8 cellular contexts compared by ENCODE assay signal in the genomic region with DNA sequence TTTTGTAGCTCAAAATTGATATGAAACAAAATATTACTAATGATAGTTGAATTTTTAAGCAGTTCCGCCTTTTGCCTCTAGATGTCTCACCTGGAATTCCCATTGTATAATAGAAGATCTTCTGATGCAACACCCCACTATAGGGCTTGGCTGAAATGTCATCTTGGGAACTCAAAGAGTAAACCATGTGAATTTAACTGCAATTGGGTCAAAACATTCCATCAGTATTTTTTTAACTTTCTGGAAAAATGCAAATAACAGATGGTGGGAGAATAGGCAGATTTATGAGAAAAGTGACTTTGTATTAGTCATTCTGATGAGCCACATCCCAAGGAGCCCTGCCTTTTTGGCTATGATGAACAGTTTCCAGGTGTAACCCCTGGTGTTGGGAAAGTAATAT.
DNase-seq lines count a peak whose midpoint lies in the region; ATAC-seq and TF ChIP-seq lines count a peak whose summit lies in the region.
"Had no signal": no experiment of that assay in that cellular context is flagged by ENCODE, and none has a peak within 500 bp of the region (broad histone marks: within the 10 kb centered on the region; RNA-seq: fewer than 3 reads in every experiment).

No MANE protein-coding gene starts in this region.

- no peak overlapping the region for H3K9ac ChIP-seq in Karpas-422 (ENCODE audit: low read length)

- H3K27ac ChIP-seq in Karpas-422 (ENCODE audit: low read length) (no peak overlapping the region), gastroesophageal sphincter (no peak overlapping the region)

- H3K9me3 ChIP-seq in Karpas-422 (ENCODE audit: low read length), result no peaks in the 10 kb centered on the region
- no peaks in the 10 kb centered on the region for H3K9me3 ChIP-seq in gastroesophageal sphincter

- H3K27me3 ChIP-seq in GM06990 (replicated peaks; ENCODE audit: control insufficient read depth, insufficient read depth, low read length), result no peaks in the 10 kb centered on the region
- H3K27me3 ChIP-seq in Karpas-422 (ENCODE audit: low read length), result no peaks in the 10 kb centered on the region
- H3K27me3 ChIP-seq in gastroesophageal sphincter, result no peaks in the 10 kb centered on the region

- ATAC-seq in GM21576 (IDR thresholded peaks at IDR 0.05; ENCODE audit: unreplicated experiment) (peak; percentile 84), gastroesophageal sphincter (peak; percentile 48), sciatic nerve (peak; percentile 73)

- TF ChIP-seq CTCF in GM06990 (IDR thresholded peaks at IDR 0.05; ENCODE audit: insufficient read depth, low read length, poor library complexity, severe bottlenecking) (peak; percentile 67), gastroesophageal sphincter (IDR thresholded peaks at IDR 0.05) (peak; percentile 78 to 86 (median 82))

- no peaks in the 10 kb centered on the region for H3K79me2 ChIP-seq in Karpas-422 (ENCODE audit: low read length)

- no peaks in the 10 kb centered on the region for H3K36me3 ChIP-seq in GM06990 (ENCODE audit: control insufficient read depth, insufficient read depth, low read length)
- H3K36me3 ChIP-seq in Karpas-422 (ENCODE audit: insufficient read depth, low read length), result no peaks in the 10 kb centered on the region
- no peaks in the 10 kb centered on the region for H3K36me3 ChIP-seq in gastroesophageal sphincter

- TF ChIP-seq POLR2A in gastroesophageal sphincter (IDR thresholded peaks at IDR 0.05), result no peak

- 0% methylated on average over 1 of the region's 1 CpG for WGBS in gastroesophageal sphincter (ENCODE audit: low coverage in 1 of 2), 2 donors

- no peak for DNase-seq in GM06990 (ENCODE audit: extremely low read depth, insufficient read length)
- DNase-seq in Karpas-422, result peak; percentile 65
- DNase-seq in SW 1271 (lab: John Stamatoyannopoulos, UW), result peak; percentile 27 to 73
- DNase-seq in sciatic nerve (ENCODE audit: low spot score), result no peak
- no peak for DNase-seq in posterior vena cava (ENCODE audit: low spot score)
- DNase-seq: activated naive CD8-positive, alpha-beta T cell treated with anti-CD3 and anti-CD28 coated beads, Interleukin-2, amount 10 ng/mL, durations not matched to agents 7 days and 5 days had no signal

- H3K9me2 ChIP-seq in Karpas-422 (replicated peaks; ENCODE audit: insufficient read depth, low read length), result no peaks in the 10 kb centered on the region

- no peak overlapping the region for H2AFZ ChIP-seq in Karpas-422 (ENCODE audit: low read length)

- H3K4me3 ChIP-seq in GM06990 (replicated peaks; ENCODE audit: low read depth, low read length) (no peak overlapping the region), Karpas-422 (ENCODE audit: low read length) (no peak overlapping the region), gastroesophageal sphincter (no peak overlapping the region)

- no peak for TF ChIP-seq EP300 in gastroesophageal sphincter (IDR thresholded peaks at IDR 0.05)

- no peaks in the 10 kb centered on the region for H4K20me1 ChIP-seq in Karpas-422 (ENCODE audit: insufficient read depth, low read depth, low read length)

- no peak overlapping the region for H3K4me2 ChIP-seq in Karpas-422 (ENCODE audit: low read depth, low read length, poor library complexity, severe bottlenecking)

- no peaks in the 10 kb centered on the region for H3K4me1 ChIP-seq in Karpas-422 (ENCODE audit: low read length)
- H3K4me1 ChIP-seq in gastroesophageal sphincter, result peaks cover 0 to 7% (median 2%) of the 10 kb centered on the region in 3 donors

- intact Hi-C loops in sciatic nerve (cut with DNase I) (no loop called here), posterior vena cava (cut with DNase I) (loop anchor here in 1 of 2 donors (10.0 kb wide), 1 partner anchor 915 kb away; no protein-coding TSS in a partner anchor)

Comparison
In these comparisons a context has a peak if more than half of its experiments do, and no peak if none do; other contexts are left out.
1. DNase-seq: peak in Karpas-422 (single experiment) and SW 1271 (2 of 2); none in GM06990 (single experiment), sciatic nerve (single experiment) and posterior vena cava (single experiment).
2. Peak in every context shown above with its lines, with median percentiles within 50 percentile points of each other: ATAC-seq.